In genomic region chr13:19845758-19846157, GRCh38 we compare ENCODE assay signal across 11 cellular contexts. TPM values are rescaled to one million over a fixed set of nuclear protein-coding genes. Genes with fewer than 3 reads are reported as not detected.
DNase-seq lines count a peak whose midpoint lies in the region; ATAC-seq and TF ChIP-seq lines count a peak whose summit lies in the region.
"Had no signal": no experiment of that assay in that cellular context is flagged by ENCODE, and none has a peak within 500 bp of the region (broad histone marks: within the 10 kb centered on the region; RNA-seq: fewer than 3 reads in every experiment).

No MANE protein-coding gene starts in this region.

- H3K9me3 ChIP-seq in esophagus muscularis mucosa = no peaks in the 10 kb centered on the region
- H3K9me3 ChIP-seq: gastrocnemius medialis, suprapubic skin had no signal

- TF ChIP-seq CTCF in esophagus muscularis mucosa (IDR thresholded peaks at IDR 0.05) (no peak), retinal pigment epithelial cell (conservative IDR thresholded peaks at IDR 0.05; ENCODE audit: low read depth, low read length) (no peak)

- 15% methylated on average over 2 of the region's 2 CpGs for WGBS in esophagus muscularis mucosa

- H3K36me3 ChIP-seq in esophagus muscularis mucosa = peaks cover 8 to 44% (median 26%) of the 10 kb centered on the region in 4 donors

- no peaks in the 10 kb centered on the region for H3K27me3 ChIP-seq in esophagus muscularis mucosa
- H3K27me3 ChIP-seq: gastrocnemius medialis, suprapubic skin had no signal

- peaks cover 9 to 49% (median 46%) of the 10 kb centered on the region in 4 donors for H3K4me1 ChIP-seq in esophagus muscularis mucosa

- no peak overlapping the region for H3K4me3 ChIP-seq in esophagus muscularis mucosa
- no peak overlapping the region for H3K4me3 ChIP-seq in retinal pigment epithelial cell (ENCODE audit: low read length)
- H3K4me3 ChIP-seq: gastrocnemius medialis, suprapubic skin had no signal

- DNase-seq in DMS 273 (lab: John Stamatoyannopoulos, UW; ENCODE audit: unreplicated experiment) (peak; percentile 15), DMS 273 treated with DMSO at 0.1 percent for 48 hours (lab: John Stamatoyannopoulos, UW) (no peak), NCI-H69 (lab: John Stamatoyannopoulos, UW) (peak; percentile 11), esophagus muscularis mucosa (ENCODE audit: extremely low spot score) (no peak), retinal pigment epithelial cell (ENCODE audit: low read depth) (peak; percentile 87), NCI-H187 (lab: John Stamatoyannopoulos, UW) (no peak), T-helper 9 cell (no peak)
- DNase-seq: gastrocnemius medialis, NCI-H2029 had no signal

- intact Hi-C loops in esophagus muscularis mucosa (cut with DNase I) = loop anchor here (2.0 kb wide), 1 partner anchor 15 kb away; no protein-coding TSS in a partner anchor

- TF ChIP-seq EP300 in esophagus muscularis mucosa (IDR thresholded peaks at IDR 0.05) = no peak

- no peak for TF ChIP-seq POLR2A in esophagus muscularis mucosa (IDR thresholded peaks at IDR 0.05; ENCODE audit: low read depth)

- no peak for ATAC-seq in GM21529 (IDR thresholded peaks at IDR 0.05; ENCODE audit: unreplicated experiment)
- ATAC-seq: gastrocnemius medialis had no signal

- H3K27ac ChIP-seq in esophagus muscularis mucosa (replicated peaks in 1 of 4) = peak overlapping the region; percentile 20 to 69 (median 46)
- H3K27ac ChIP-seq: suprapubic skin had no signal

RNA-seq across cellular contexts. Expression of gene ZMYM5, which starts 17.7 kb away (rescaled TPM):
- 10 to 100 TPM in 3 of 4 donors, 1 to 10 TPM in 1; 9.7 to 13.4 (median 11.9) TPM for total RNA-seq in esophagus muscularis mucosa

Comparison
In these comparisons a context has a peak if more than half of its experiments do, and no peak if none do; other contexts are left out.
1. DNase-seq: peak in DMS 273 (single experiment), NCI-H69 (single experiment) and retinal pigment epithelial cell (single experiment); none in DMS 273 treated with DMSO at 0.1 percent for 48 hours (single experiment), esophagus muscularis mucosa (single experiment), NCI-H187 (0 of 2) and T-helper 9 cell (single experiment).